Comparison of ENCODE assay signal across 21 cellular contexts in genomic region chr18:22091341-22091740, GRCh38.
A peak's percentile ranks its signal among the peaks of the same experiment; 100 is the strongest.
DNase-seq lines count a peak whose midpoint lies in the region; ATAC-seq, FAIRE-seq and TF ChIP-seq lines count a peak whose summit lies in the region.
"Had no signal": no experiment of that assay in that cellular context is flagged by ENCODE, and none has a peak within 500 bp of the region (broad histone marks: within the 10 kb centered on the region; RNA-seq: fewer than 3 reads in every experiment).

No MANE protein-coding gene starts in this region.

- H3K36me3 ChIP-seq in HepG2 (replicated peaks in 1 of 2; ENCODE audit: control insufficient read depth in 1 of 2, insufficient read depth in 2 of 2, low read length in 2 of 2) (no peaks in the 10 kb centered on the region), right lobe of liver (no peaks in the 10 kb centered on the region)
- H3K36me3 ChIP-seq: BLaER1 treated with 17β-estradiol and CSF1 and Interleukin-3, amounts not matched to agents 10 nM and 100 nM had no signal

- H3K27ac ChIP-seq in HepG2 (ENCODE audit: extremely low read length, insufficient read depth, low read length): no peak overlapping the region
- H3K27ac ChIP-seq in right lobe of liver: no peak overlapping the region
- H3K27ac ChIP-seq: 22Rv1; A549; BLaER1 treated with 17β-estradiol and CSF1 and Interleukin-3, amounts not matched to agents 10 nM and 100 nM; C4-2B had no signal

- CTCF ChIA-PET in HepG2 (lab: Yijun Ruan, JAX; ENCODE audit: low intra/inter-chr PET ratio, low total read pairs): no interaction called here

- no peak for TF ChIP-seq CTCF in HepG2 (CRISPR knock-in tag; IDR thresholded peaks at IDR 0.05)
- TF ChIP-seq CTCF in right lobe of liver (IDR thresholded peaks at IDR 0.05): no peak

- no peaks in the 10 kb centered on the region for H3K79me2 ChIP-seq in HepG2 (ENCODE audit: insufficient read depth, low read length)

- TF ChIP-seq RAD21 in HepG2 (CRISPR knock-in tag; IDR thresholded peaks at IDR 0.05): no peak

- no peak overlapping the region for H3K4me2 ChIP-seq in HepG2 (ENCODE audit: low read depth, low read length)
- H3K4me2 ChIP-seq: A549; BLaER1 treated with 17β-estradiol and CSF1 and Interleukin-3, amounts not matched to agents 10 nM and 100 nM had no signal

- TF ChIP-seq EP300 in HepG2 (IDR thresholded peaks at IDR 0.05; ENCODE audit: low read depth in 2 of 2, low read length in 2 of 2) (no peak), HepG2 (CRISPR knock-in tag; IDR thresholded peaks at IDR 0.05; ENCODE audit: borderline replicate concordance) (no peak)

- no peak for TF ChIP-seq POLR2A in HepG2 (IDR thresholded peaks at IDR 0.05; ENCODE audit: insufficient read depth in 1 of 2, low read depth in 2 of 2, low read length in 2 of 2)
- no peak for TF ChIP-seq POLR2A in right lobe of liver (IDR thresholded peaks at IDR 0.05)

- H2AFZ ChIP-seq in HepG2 (ENCODE audit: low read length): no peak overlapping the region

- POLR2A ChIA-PET in HepG2 (lab: Yijun Ruan, JAX): no interaction called here

- no TSS peak for BruUV-seq in HepG2 (replicated peaks; lab: Mats Ljungman, UMichigan)

- FAIRE-seq in HepG2 (lab: Jason Lieb, UNC) (no peak), frontal cortex (lab: Jason Lieb, UNC) (peak; percentile 44)
- FAIRE-seq: A549, D721Med, GM12878, GM12892, GM18507, GM19239 had no signal

- 60% methylated on average over 2 of the region's 2 CpGs for WGBS in HepG2 (ENCODE audit: low lambda C conversion rate)
- WGBS in right lobe of liver (ENCODE audit: insufficient coverage, low coverage, low lambda C conversion rate, missing lambda C conversion rate): 93% methylated on average over 2 of the region's 2 CpGs

- no peaks in the 10 kb centered on the region for H4K20me1 ChIP-seq in HepG2 (ENCODE audit: insufficient read depth, low read length)
- H4K20me1 ChIP-seq: BLaER1 treated with 17β-estradiol and CSF1 and Interleukin-3, amounts not matched to agents 10 nM and 100 nM had no signal

- H3K4me1 ChIP-seq in HepG2 (ENCODE audit: insufficient read depth, low read length) (peaks cover 31% of the 10 kb centered on the region), right lobe of liver (peaks cover 0 to 17% (median 0%) of the 10 kb centered on the region in 4 donors)
- H3K4me1 ChIP-seq: A549; BLaER1 treated with 17β-estradiol and CSF1 and Interleukin-3, amounts not matched to agents 10 nM and 100 nM had no signal

- intact Hi-C loops in HepG2 (cut with micrococcal nuclease; ENCODE audit: unreplicated experiment): no loop called here
- intact Hi-C loops in right lobe of liver (cut with DNase I): no loop called here

- H3K27me3 ChIP-seq in HepG2 (ENCODE audit: control insufficient read depth in 1 of 2, insufficient read depth in 2 of 2, low read length in 2 of 2): no peaks in the 10 kb centered on the region
- no peaks in the 10 kb centered on the region for H3K27me3 ChIP-seq in right lobe of liver
- H3K27me3 ChIP-seq: BLaER1 treated with 17β-estradiol and CSF1 and Interleukin-3, amounts not matched to agents 10 nM and 100 nM had no signal

- in situ Hi-C loops in HepG2 (cut with HindIII; ENCODE audit: extremely low pct_ligation_motif_present, low pct_unique_long_range_greater_than_20kb): no loop called here

- DNase-seq in HepG2 (ENCODE audit: low spot score) (no peak), right lobe of liver (no peak), frontal cortex (ENCODE audit: low spot score in 2 of 2) (no peak), GM19238 (ENCODE audit: insufficient read length, low spot score) (no peak)
- no peak for DNase-seq in stimulated activated CD4-positive, alpha-beta T cell treated with anti-CD3 and anti-CD28 coated beads, Interleukin-2, amount 100 ng/mL, for 24 hours
- DNase-seq: AML-193; Caco-2; Calu3; CD4-positive, alpha-beta T cell; CD8-positive, alpha-beta T cell; DMS79 treated with DMSO at 0.1 percent for 48 hours; GDM1 had no signal

- no peak overlapping the region for H3K4me3 ChIP-seq in HepG2 (replicated peaks in 1 of 3; ENCODE audit: insufficient read depth in 1 of 3, low read depth in 2 of 3, low read length in 3 of 3)
- no peak overlapping the region for H3K4me3 ChIP-seq in right lobe of liver
- H3K4me3 ChIP-seq: A549; BLaER1 treated with 17β-estradiol and CSF1 and Interleukin-3, amounts not matched to agents 10 nM and 100 nM; GM12878 had no signal

- H3K9ac ChIP-seq in HepG2 (ENCODE audit: insufficient read depth, low read depth, low read length): no peak overlapping the region
- H3K9ac ChIP-seq: BLaER1 treated with 17β-estradiol and CSF1 and Interleukin-3, amounts not matched to agents 10 nM and 100 nM had no signal

- H3K9me3 ChIP-seq in HepG2 (ENCODE audit: low read length) (no peaks in the 10 kb centered on the region), right lobe of liver (no peaks in the 10 kb centered on the region)
- H3K9me3 ChIP-seq: A549; BLaER1 treated with 17β-estradiol and CSF1 and Interleukin-3, amounts not matched to agents 10 nM and 100 nM; Caco-2 had no signal

- ATAC-seq in HepG2 (no peak), right lobe of liver (no peak)
- ATAC-seq: A549; CD8-positive, alpha-beta T cell; GM12878 had no signal

TF ChIP-seq in HepG2, 621 proteins besides CTCF, POLR2A, EP300 and RAD21:
- TF ChIP-seq ZNF713 (CRISPR knock-in tag; IDR thresholded peaks at IDR 0.05) (no peak), FOXO1 (CRISPR knock-in tag; IDR thresholded peaks at IDR 0.05) (no peak), BHLHE40 (IDR thresholded peaks at IDR 0.05; ENCODE audit: low read length) (no peak), JUN (CRISPR knock-in tag; IDR thresholded peaks at IDR 0.05) (no peak), ATF7 (IDR thresholded peaks at IDR 0.05) (0 out of 2 replicates have a peak, but pooled peaks have one; percentile 4), ATF7 (CRISPR knock-in tag; IDR thresholded peaks at IDR 0.05) (no peak)
